ENCODE assay signal across 8 cellular contexts in genomic region chr11:1335811-1336761, GRCh38. TPM values are rescaled to one million over a fixed set of nuclear protein-coding genes. Genes with fewer than 3 reads are reported as not detected.
DNase-seq lines count a peak whose midpoint lies in the region; ATAC-seq, FAIRE-seq and TF ChIP-seq lines count a peak whose summit lies in the region.

No MANE protein-coding gene starts in this region.

- peaks cover 0 to 3% of the 10 kb centered on the region in 2 donors for H3K9me3 ChIP-seq in mucosa of rectum (ENCODE audit: control insufficient read depth in 2 of 2, low read length in 2 of 2)

- TF ChIP-seq POLR2A in GM12892 (IDR thresholded peaks at IDR 0.05; ENCODE audit: low read depth, low read length): no peak

- H3K9ac ChIP-seq in mucosa of rectum (ENCODE audit: low read depth in 1 of 2, low read length in 2 of 2): peak overlapping the region in 1 of 2 donors; percentile 44

- H3K4me3 ChIP-seq in mucosa of rectum (ENCODE audit: low read length in 2 of 2): peak overlapping the region; percentile 56 to 70

- FAIRE-seq in GM12892 (lab: Jason Lieb, UNC): peak; percentile 78

- peaks cover 4% of the 10 kb centered on the region in 2 donors for H3K27me3 ChIP-seq in mucosa of rectum (ENCODE audit: control insufficient read depth in 2 of 2, insufficient read depth in 2 of 2, low read length in 2 of 2)

- no peak for DNase-seq in GM12892 (ENCODE audit: insufficient read length)
- DNase-seq in NCI-H345 treated with DMSO at 0.1 percent for 48 hours (lab: John Stamatoyannopoulos, UW; ENCODE audit: unreplicated experiment): peak; percentile 18
- peak; percentile 23 for DNase-seq in activated T-cell treated with anti-CD3 and anti-CD28 coated beads for 4 hours
- DNase-seq in stimulated activated naive CD4-positive, alpha-beta T cell treated with Interleukin-2 at 50 U/mL for 16 hours (lab: John Stamatoyannopoulos, UW): peak; percentile 43
- DNase-seq in amniotic stem cell (lab: John Stamatoyannopoulos, UW): no peak

- no peak overlapping the region for H3K27ac ChIP-seq in mucosa of rectum (ENCODE audit: low read depth in 2 of 2, low read length in 2 of 2)

- no peaks in the 10 kb centered on the region for H3K36me3 ChIP-seq in mucosa of rectum (ENCODE audit: control insufficient read depth in 2 of 2, insufficient read depth in 2 of 2, low read length in 2 of 2)

- peaks cover 10 to 11% of the 10 kb centered on the region in 2 donors for H3K4me1 ChIP-seq in mucosa of rectum (ENCODE audit: control insufficient read depth in 2 of 2, insufficient read depth in 2 of 2, low read length in 2 of 2)

- ATAC-seq in esophagus mucosa: peak; percentile 76
- ATAC-seq in HG03520 (IDR thresholded peaks at IDR 0.05; ENCODE audit: unreplicated experiment): no peak

RNA-seq across cellular contexts. Expression of gene TOLLIP, which starts 26.7 kb away (rescaled TPM):
- 8.1 TPM for polyA plus RNA-seq in GM12892 (2012; ENCODE audit: missing spikeins)
- total RNA-seq in esophagus mucosa: 118 TPM

RNA-seq across cellular contexts. Expression of gene BRSK2, which starts 53.6 kb away (rescaled TPM):
- not detected for polyA plus RNA-seq in GM12892 (2012; ENCODE audit: missing spikeins)
- 0.08 TPM for total RNA-seq in esophagus mucosa

Comparison
In these comparisons a context has a peak if more than half of its experiments do, and no peak if none do; other contexts are left out.
1. DNase-seq: peak in NCI-H345 treated with DMSO at 0.1 percent for 48 hours (single experiment), activated T-cell treated with anti-CD3 and anti-CD28 coated beads for 4 hours (single experiment) and stimulated activated naive CD4-positive, alpha-beta T cell treated with Interleukin-2 at 50 U/mL for 16 hours (single experiment); none in GM12892 (single experiment) and amniotic stem cell (single experiment).